ENCODE assay signal across 18 cellular contexts in the genomic region with DNA sequence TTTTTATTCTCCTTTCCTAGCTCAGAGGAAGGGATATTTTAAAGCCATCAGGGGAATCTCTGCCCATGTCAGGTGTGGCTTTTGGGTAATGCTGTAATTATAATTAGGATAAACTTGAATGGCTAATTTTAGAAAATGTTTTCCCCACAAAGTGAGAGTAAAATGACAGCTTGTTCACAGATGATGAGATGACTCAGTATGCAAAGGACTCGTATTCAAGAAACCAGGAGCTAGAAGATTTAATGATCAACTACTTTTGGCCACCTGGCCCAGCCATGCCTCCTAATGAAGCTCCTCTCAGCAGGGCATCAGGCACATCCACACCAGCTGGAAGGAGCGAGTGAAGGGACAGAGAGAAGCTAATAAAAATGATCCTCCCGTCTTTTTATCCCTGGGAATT. TPM values are rescaled to one million over a fixed set of nuclear protein-coding genes. Genes with fewer than 3 reads are reported as not detected.
DNase-seq lines count a peak whose midpoint lies in the region; ATAC-seq and TF ChIP-seq lines count a peak whose summit lies in the region.
"Had no signal": no experiment of that assay in that cellular context is flagged by ENCODE, and none has a peak within 500 bp of the region (broad histone marks: within the 10 kb centered on the region; RNA-seq: fewer than 3 reads in every experiment).

No MANE protein-coding gene starts in this region.

- ATAC-seq in GM18517 (IDR thresholded peaks at IDR 0.05; ENCODE audit: unreplicated experiment) (peak; percentile 88), GM21381 (IDR thresholded peaks at IDR 0.05; ENCODE audit: unreplicated experiment) (peak; percentile 81), HG02943 (IDR thresholded peaks at IDR 0.05; ENCODE audit: low read depth, unreplicated experiment) (peak; percentile 91), HG03520 (IDR thresholded peaks at IDR 0.05; ENCODE audit: unreplicated experiment) (peak; percentile 61), GM23338 (no peak)
- ATAC-seq: body of pancreas; naive thymus-derived CD4-positive, alpha-beta T cell had no signal

- no peaks in the 10 kb centered on the region for H3K27me3 Mint-ChIP-seq in GM23338 (ENCODE audit: insufficient read depth, low read depth, poor library complexity)

- H3K9me3 Mint-ChIP-seq in GM23338, result peaks cover 4% of the 10 kb centered on the region; the same call in 2 of the 3 replicates

- peaks cover 11% of the 10 kb centered on the region for H3K9me2 ChIP-seq in GM23338 (ENCODE audit: insufficient read depth)

- no peak overlapping the region for H3K27ac ChIP-seq in GM23338 (ENCODE audit: low read depth)
- H3K27ac ChIP-seq: body of pancreas, left ventricle myocardium inferior, tibial artery had no signal

- no peaks in the 10 kb centered on the region for H4K20me1 ChIP-seq in GM23338 (replicated peaks; ENCODE audit: insufficient read depth)

- peaks cover 3% of the 10 kb centered on the region; the same call in 1 of the 3 replicates for H3K36me3 Mint-ChIP-seq in GM23338 (ENCODE audit: low read depth)
- H3K36me3 Mint-ChIP-seq: naive thymus-derived CD4-positive, alpha-beta T cell had no signal

- H3K4me1 ChIP-seq in GM23338 (ENCODE audit: insufficient read depth), result no peaks in the 10 kb centered on the region
- H3K4me1 ChIP-seq: body of pancreas, left ventricle myocardium inferior, tibial artery had no signal

- H3K4me3 Mint-ChIP-seq in GM23338, result no peak overlapping the region
- H3K4me3 Mint-ChIP-seq: naive thymus-derived CD4-positive, alpha-beta T cell had no signal

- no peak overlapping the region for H3K4me3 ChIP-seq in GM23338
- H3K4me3 ChIP-seq: body of pancreas, left ventricle myocardium inferior, tibial artery had no signal

- no peak overlapping the region for H2AFZ ChIP-seq in GM23338

- H3K79me2 ChIP-seq in GM23338 (replicated peaks; ENCODE audit: insufficient read depth), result no peaks in the 10 kb centered on the region

- H3F3A ChIP-seq in GM23338 (replicated peaks; ENCODE audit: low read depth), result no peaks in the 10 kb centered on the region

- no peak overlapping the region for H3K27ac Mint-ChIP-seq in GM23338
- H3K27ac Mint-ChIP-seq: naive thymus-derived CD4-positive, alpha-beta T cell had no signal

- no peaks in the 10 kb centered on the region for H3K27me3 ChIP-seq in GM23338 (ENCODE audit: insufficient read depth)
- H3K27me3 ChIP-seq: body of pancreas, tibial artery had no signal

- H3K4me2 ChIP-seq in GM23338, result no peak overlapping the region

- H3K4me1 Mint-ChIP-seq in GM23338, result no peaks in the 10 kb centered on the region

- no peak for DNase-seq in putamen (ENCODE audit: low spot score)
- DNase-seq in hippocampal formation (lab: John Stamatoyannopoulos, UW), result no peak
- DNase-seq in stimulated activated CD4-positive, alpha-beta T cell treated with anti-CD3 and anti-CD28 coated beads, Interleukin-12 subunit alpha, Interleukin-12 subunit beta, amount 100 ng/mL, for 4 hours, result no peak
- DNase-seq in GM23338 (ENCODE audit: low spot score), result no peak
- DNase-seq: body of pancreas; dermis blood vessel endothelial cell; left ventricle myocardium inferior; naive thymus-derived CD4-positive, alpha-beta T cell; NCI-H226; stimulated activated CD4-positive, alpha-beta T cell treated with anti-CD3 and anti-CD28 coated beads, Interleukin-2, amount 100 ng/mL, for 24 hours; stimulated activated CD8-positive, alpha-beta memory T cell treated with anti-CD3 and anti-CD28 coated beads, Interleukin-4, amount 100 ng/mL, for 48 hours; tibial artery had no signal

- no peak for TF ChIP-seq CTCF in GM23338 (conservative IDR thresholded peaks at IDR 0.05; ENCODE audit: low read depth in 2 of 2)

- H3K36me3 ChIP-seq in GM23338 (ENCODE audit: insufficient read depth), result no peaks in the 10 kb centered on the region
- H3K36me3 ChIP-seq: left ventricle myocardium inferior, tibial artery had no signal

TF ChIP-seq in GM23338, 12 proteins besides CTCF, POLR2A, EP300 and RAD21 (continues in another document):
- TF ChIP-seq CREB1 (CRISPR knock-in tag; IDR thresholded peaks at IDR 0.05; ENCODE audit: low read depth), result no peak
- no peak for TF ChIP-seq EZH2phosphoT487 (IDR thresholded peaks at IDR 0.05; ENCODE audit: unreplicated experiment)
- no peak for TF ChIP-seq ZNF114 (CRISPR knock-in tag; IDR thresholded peaks at IDR 0.05)
- TF ChIP-seq, protein P1, sequence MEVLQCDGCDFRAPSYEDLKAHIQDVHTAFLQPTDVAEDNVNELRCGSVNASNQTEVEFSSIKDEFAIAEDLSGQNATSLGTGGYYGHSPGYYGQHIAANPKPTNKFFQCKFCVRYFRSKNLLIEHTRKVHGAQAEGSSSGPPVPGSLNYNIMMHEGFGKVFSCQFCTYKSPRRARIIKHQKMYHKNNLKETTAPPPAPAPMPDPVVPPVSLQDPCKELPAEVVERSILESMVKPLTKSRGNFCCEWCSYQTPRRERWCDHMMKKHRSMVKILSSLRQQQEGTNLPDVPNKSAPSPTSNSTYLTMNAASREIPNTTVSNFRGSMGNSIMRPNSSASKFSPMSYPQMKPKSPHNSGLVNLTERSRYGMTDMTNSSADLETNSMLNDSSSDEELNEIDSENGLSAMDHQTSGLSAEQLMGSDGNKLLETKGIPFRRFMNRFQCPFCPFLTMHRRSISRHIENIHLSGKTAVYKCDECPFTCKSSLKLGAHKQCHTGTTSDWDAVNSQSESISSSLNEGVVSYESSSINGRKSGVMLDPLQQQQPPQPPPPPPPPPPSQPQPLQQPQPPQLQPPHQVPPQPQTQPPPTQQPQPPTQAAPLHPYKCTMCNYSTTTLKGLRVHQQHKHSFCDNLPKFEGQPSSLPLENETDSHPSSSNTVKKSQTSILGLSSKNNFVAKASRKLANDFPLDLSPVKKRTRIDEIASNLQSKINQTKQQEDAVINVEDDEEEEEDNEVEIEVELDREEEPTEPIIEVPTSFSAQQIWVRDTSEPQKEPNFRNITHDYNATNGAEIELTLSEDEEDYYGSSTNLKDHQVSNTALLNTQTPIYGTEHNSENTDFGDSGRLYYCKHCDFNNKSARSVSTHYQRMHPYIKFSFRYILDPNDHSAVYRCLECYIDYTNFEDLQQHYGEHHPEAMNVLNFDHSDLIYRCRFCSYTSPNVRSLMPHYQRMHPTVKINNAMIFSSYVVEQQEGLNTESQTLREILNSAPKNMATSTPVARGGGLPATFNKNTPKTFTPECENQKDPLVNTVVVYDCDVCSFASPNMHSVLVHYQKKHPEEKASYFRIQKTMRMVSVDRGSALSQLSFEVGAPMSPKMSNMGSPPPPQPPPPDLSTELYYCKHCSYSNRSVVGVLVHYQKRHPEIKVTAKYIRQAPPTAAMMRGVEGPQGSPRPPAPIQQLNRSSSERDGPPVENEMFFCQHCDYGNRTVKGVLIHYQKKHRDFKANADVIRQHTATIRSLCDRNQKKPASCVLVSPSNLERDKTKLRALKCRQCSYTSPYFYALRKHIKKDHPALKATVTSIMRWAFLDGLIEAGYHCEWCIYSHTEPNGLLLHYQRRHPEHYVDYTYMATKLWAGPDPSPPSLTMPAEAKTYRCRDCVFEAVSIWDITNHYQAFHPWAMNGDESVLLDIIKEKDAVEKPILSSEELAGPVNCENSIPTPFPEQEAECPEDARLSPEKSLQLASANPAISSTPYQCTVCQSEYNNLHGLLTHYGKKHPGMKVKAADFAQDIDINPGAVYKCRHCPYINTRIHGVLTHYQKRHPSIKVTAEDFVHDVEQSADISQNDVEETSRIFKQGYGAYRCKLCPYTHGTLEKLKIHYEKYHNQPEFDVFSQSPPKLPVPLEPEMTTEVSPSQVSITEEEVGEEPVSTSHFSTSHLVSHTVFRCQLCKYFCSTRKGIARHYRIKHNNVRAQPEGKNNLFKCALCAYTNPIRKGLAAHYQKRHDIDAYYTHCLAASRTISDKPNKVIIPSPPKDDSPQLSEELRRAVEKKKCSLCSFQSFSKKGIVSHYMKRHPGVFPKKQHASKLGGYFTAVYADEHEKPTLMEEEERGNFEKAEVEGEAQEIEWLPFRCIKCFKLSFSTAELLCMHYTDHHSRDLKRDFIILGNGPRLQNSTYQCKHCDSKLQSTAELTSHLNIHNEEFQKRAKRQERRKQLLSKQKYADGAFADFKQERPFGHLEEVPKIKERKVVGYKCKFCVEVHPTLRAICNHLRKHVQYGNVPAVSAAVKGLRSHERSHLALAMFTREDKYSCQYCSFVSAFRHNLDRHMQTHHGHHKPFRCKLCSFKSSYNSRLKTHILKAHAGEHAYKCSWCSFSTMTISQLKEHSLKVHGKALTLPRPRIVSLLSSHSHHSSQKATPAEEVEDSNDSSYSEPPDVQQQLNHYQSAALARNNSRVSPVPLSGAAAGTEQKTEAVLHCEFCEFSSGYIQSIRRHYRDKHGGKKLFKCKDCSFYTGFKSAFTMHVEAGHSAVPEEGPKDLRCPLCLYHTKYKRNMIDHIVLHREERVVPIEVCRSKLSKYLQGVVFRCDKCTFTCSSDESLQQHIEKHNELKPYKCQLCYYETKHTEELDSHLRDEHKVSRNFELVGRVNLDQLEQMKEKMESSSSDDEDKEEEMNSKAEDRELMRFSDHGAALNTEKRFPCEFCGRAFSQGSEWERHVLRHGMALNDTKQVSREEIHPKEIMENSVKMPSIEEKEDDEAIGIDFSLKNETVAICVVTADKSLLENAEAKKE (CRISPR knock-in tag; IDR thresholded peaks at IDR 0.05), result no peak
- no peak for TF ChIP-seq POLR2AphosphoS5 (IDR thresholded peaks at IDR 0.05; ENCODE audit: low read depth)
- no peak for TF ChIP-seq STAT1 (IDR thresholded peaks at IDR 0.05; ENCODE audit: unreplicated experiment)
- TF ChIP-seq JUNB (IDR thresholded peaks at IDR 0.05; ENCODE audit: unreplicated experiment), result no peak
- TF ChIP-seq ETS1 (IDR thresholded peaks at IDR 0.05), result no peak
- no peak for TF ChIP-seq ZNF331 (CRISPR knock-in tag; IDR thresholded peaks at IDR 0.05; ENCODE audit: low read depth)
- TF ChIP-seq NANOG (IDR thresholded peaks at IDR 0.05; ENCODE audit: borderline replicate concordance), result no peak
- TF ChIP-seq EZH2 (IDR thresholded peaks at IDR 0.05; ENCODE audit: low read depth, unreplicated experiment), result no peak

RNA-seq across cellular contexts. Expression of gene PLEKHG7, which starts 29.0 kb away (rescaled TPM):
- total RNA-seq in GM23338 (2014; rRNA removed; shearing (Covaris generic)), result not detected in 2 replicates
- not detected in 2 replicates for polyA plus RNA-seq in GM23338 (2016; fragmentation: Nextera tagmentation; extraction: Ambion mirVana)
- total RNA-seq: activated CD8-positive, alpha-beta memory T cell treated with anti-CD3 and anti-CD28 coated beads for 36 hours; dermis blood vessel endothelial cell; fibroblast of lung; left ventricle myocardium inferior had no signal
- polyA plus RNA-seq: fibroblast of lung; naive thymus-derived CD4-positive, alpha-beta T cell had no signal
